Comparison of ENCODE assay signal across 10 cellular contexts in the genomic region with DNA sequence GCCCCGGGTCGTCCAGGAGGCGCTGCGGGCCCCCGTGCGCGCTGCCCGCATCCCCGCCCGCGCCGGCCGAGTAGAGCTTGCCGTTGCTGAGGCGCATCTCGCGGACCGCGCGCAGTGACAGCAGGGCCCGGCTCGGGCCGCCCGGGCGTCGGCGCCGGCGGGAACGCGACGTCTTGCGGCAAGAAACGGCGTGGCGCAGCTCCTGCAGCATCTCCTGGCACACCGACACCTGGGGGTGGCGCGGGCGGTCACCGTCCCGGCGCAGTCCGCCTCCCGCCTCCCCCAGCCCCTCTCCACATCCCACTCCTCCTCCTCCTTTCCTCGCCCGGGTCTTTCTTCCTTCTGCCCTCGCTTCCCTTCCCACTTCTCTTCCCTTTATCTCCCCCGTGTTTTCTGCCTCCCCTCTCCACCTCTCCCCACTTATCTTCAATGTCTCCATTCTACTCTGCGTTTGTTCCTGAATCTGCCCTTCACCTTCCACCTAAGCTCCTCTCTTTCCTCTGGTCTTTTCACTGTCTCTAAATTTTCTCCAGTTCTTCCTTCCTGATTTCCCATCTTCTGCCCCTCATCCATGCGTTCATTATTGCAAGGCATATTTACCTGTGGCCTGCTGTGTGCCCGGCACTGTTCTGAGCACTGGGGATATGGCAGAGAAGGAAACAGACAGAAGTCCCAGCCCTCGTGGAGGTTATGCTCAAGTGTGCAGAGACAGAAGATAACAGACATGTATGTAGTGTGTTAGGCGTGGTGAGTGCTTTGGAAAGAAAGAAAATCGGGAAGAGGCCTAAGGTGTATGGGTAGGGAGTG. TPM values are rescaled to one million over a fixed set of nuclear protein-coding genes. Genes with fewer than 3 reads are reported as not detected.
DNase-seq lines count a peak whose midpoint lies in the region; ATAC-seq, FAIRE-seq and TF ChIP-seq lines count a peak whose summit lies in the region.
"Had no signal": no experiment of that assay in that cellular context is flagged by ENCODE, and none has a peak within 500 bp of the region (broad histone marks: within the 10 kb centered on the region; RNA-seq: fewer than 3 reads in every experiment).

No MANE protein-coding gene starts in this region.

- H3K27ac Mint-ChIP-seq in activated CD4-positive, alpha-beta T cell treated with anti-CD3 and anti-CD28 coated beads for 36 hours = no peak overlapping the region
- H3K27ac Mint-ChIP-seq in H9 = no peak overlapping the region
- peak overlapping the region; percentile 64 for H3K27ac Mint-ChIP-seq in astrocyte (ENCODE audit: unreplicated experiment)
- H3K27ac Mint-ChIP-seq in nephron progenitor cell = no peak overlapping the region

- no peaks in the 10 kb centered on the region for H3K36me3 ChIP-seq in astrocyte (ENCODE audit: insufficient read depth, low read length)
- H3K36me3 ChIP-seq: heart left ventricle had no signal

- peaks cover 5% of the 10 kb centered on the region; the same call in 1 of the 2 replicates for H3K4me1 ChIP-seq in H9 (ENCODE audit: insufficient read depth, low read length)
- H3K4me1 ChIP-seq in astrocyte (ENCODE audit: insufficient read depth, low read length) = no peaks in the 10 kb centered on the region

- H2AFZ ChIP-seq in H9 (ENCODE audit: low read length) (no peak overlapping the region), astrocyte (ENCODE audit: low read depth, low read length) (no peak overlapping the region)

- H3K9me3 ChIP-seq in H9 (ENCODE audit: control insufficient read depth, low read depth, low read length) (no peaks in the 10 kb centered on the region), astrocyte (ENCODE audit: insufficient read depth, low read depth, low read length) (no peaks in the 10 kb centered on the region)
- H3K9me3 ChIP-seq: heart left ventricle had no signal

- TF ChIP-seq POLR2A in H54 (IDR thresholded peaks at IDR 0.05; ENCODE audit: low read depth, low read length) = no peak

- H3K23me2 ChIP-seq in H9 (ENCODE audit: insufficient read length, low read depth, low read length, poor library complexity, severe bottlenecking) = peaks cover 4% of the 10 kb centered on the region

- no peak overlapping the region for H3K23ac ChIP-seq in H9 (ENCODE audit: insufficient read length, low read depth, low read length)

- H3K27me3 Mint-ChIP-seq in activated CD4-positive, alpha-beta T cell treated with anti-CD3 and anti-CD28 coated beads for 36 hours = peaks cover 68% of the 10 kb centered on the region
- peaks cover 79% of the 10 kb centered on the region for H3K27me3 Mint-ChIP-seq in H9 (ENCODE audit: low read depth)
- H3K27me3 Mint-ChIP-seq in astrocyte (ENCODE audit: low read depth, unreplicated experiment) = peaks cover 82% of the 10 kb centered on the region
- peaks cover 91% of the 10 kb centered on the region for H3K27me3 Mint-ChIP-seq in nephron progenitor cell (ENCODE audit: low read depth, poor library complexity)

- no CpG with 5 or more reads among the region's 55 CpGs for WGBS in H9 (ENCODE audit: extremely low coverage, insufficient read length, low lambda C conversion rate)

- H4K91ac ChIP-seq in H9 (ENCODE audit: insufficient read length, low read depth, low read length) = no peak overlapping the region

- no peak overlapping the region for H2BK20ac ChIP-seq in H9 (ENCODE audit: low read depth, low read length, poor library complexity, severe bottlenecking)

- TF ChIP-seq CTCF in H9 (conservative IDR thresholded peaks at IDR 0.05) (no peak; the same call in 2 of the 3 replicates), astrocyte (IDR thresholded peaks at IDR 0.05; ENCODE audit: insufficient read depth, low read depth, low read length) (no peak), nephron progenitor cell (IDR thresholded peaks at IDR 0.05) (no peak)

- no peak overlapping the region for H3K56ac ChIP-seq in H9 (ENCODE audit: insufficient read length, low read depth, low read length)

- no peak overlapping the region for H2BK120ac ChIP-seq in H9 (ENCODE audit: low read depth, low read length, poor library complexity, severe bottlenecking)

- no peaks in the 10 kb centered on the region for H3K9me3 Mint-ChIP-seq in activated CD4-positive, alpha-beta T cell treated with anti-CD3 and anti-CD28 coated beads for 36 hours (ENCODE audit: low read depth)
- peaks cover 0 to 2% of the 10 kb centered on the region in 2 experiments; a peak in 4 of 5 replicates for H3K9me3 Mint-ChIP-seq in H9
- H3K9me3 Mint-ChIP-seq in astrocyte (ENCODE audit: unreplicated experiment) = peaks cover 13% of the 10 kb centered on the region
- H3K9me3 Mint-ChIP-seq in nephron progenitor cell = no peaks in the 10 kb centered on the region

- H2AK5ac ChIP-seq in H9 (ENCODE audit: insufficient read length, low read length) = no peak overlapping the region

- H3K79me2 ChIP-seq in H9 (ENCODE audit: insufficient read depth, low read length) (no peaks in the 10 kb centered on the region), astrocyte (ENCODE audit: insufficient read depth, low read length) (no peaks in the 10 kb centered on the region)

- no peak overlapping the region for H3K9ac ChIP-seq in H9 (ENCODE audit: extremely low read depth, insufficient read length, low read length)
- no peak overlapping the region for H3K9ac ChIP-seq in astrocyte (ENCODE audit: low read length)

- no peak overlapping the region for H2BK5ac ChIP-seq in H9 (ENCODE audit: insufficient read length, low read length)

- H3K4ac ChIP-seq in H9 (ENCODE audit: low read depth, low read length) = no peak overlapping the region

- H4K20me1 ChIP-seq in H9 (ENCODE audit: control insufficient read depth, insufficient read depth, insufficient read length) (peaks cover 2% of the 10 kb centered on the region), astrocyte (ENCODE audit: insufficient read depth, low read length) (peaks cover 13% of the 10 kb centered on the region)

- H3K14ac ChIP-seq in H9 (ENCODE audit: insufficient read depth, low read length) = no peak overlapping the region; the same call in 1 of the 2 replicates

- H4K8ac ChIP-seq in H9 (replicated peaks; ENCODE audit: insufficient read length, low read depth, low read length) = no peak overlapping the region

- H3K4me2 ChIP-seq in H9 (ENCODE audit: insufficient read depth, insufficient read length, low read length) (peak overlapping the region; percentile 22), astrocyte (ENCODE audit: low read length) (no peak overlapping the region)

- no peak overlapping the region for H3K18ac ChIP-seq in H9 (ENCODE audit: insufficient read length, low read depth, low read length)

- DNase-seq in activated CD4-positive, alpha-beta T cell treated with anti-CD3 and anti-CD28 coated beads for 36 hours = peak; percentile 41
- no peak for DNase-seq in activated CD4-positive, alpha-beta T cell treated with anti-CD3 and anti-CD28 coated beads for 1 hour
- DNase-seq in H9 (peak; percentile 68), astrocyte (ENCODE audit: low read depth) (no peak), nephron progenitor cell (peak; percentile 53), SW 1271 (lab: John Stamatoyannopoulos, UW) (no peak), H54 (ENCODE audit: insufficient read length, low spot score) (no peak)

- no peak overlapping the region for H3K4me3 Mint-ChIP-seq in activated CD4-positive, alpha-beta T cell treated with anti-CD3 and anti-CD28 coated beads for 36 hours
- H3K4me3 Mint-ChIP-seq in H9 (peak overlapping the region; percentile 43 to 72), astrocyte (ENCODE audit: unreplicated experiment) (peak overlapping the region; percentile 78), nephron progenitor cell (peak overlapping the region; percentile 72)

- CTCF ChIA-PET in activated CD4-positive, alpha-beta T cell treated with anti-CD3 and anti-CD28 coated beads for 36 hours (lab: Charles Lee) = interaction anchor here (0.7 to 1.0 kb wide), 2 partner anchors 9 to 36 kb away, joined by 3 to 6 read pairs; no protein-coding TSS in a partner anchor

- H3K27ac ChIP-seq in H9 (ENCODE audit: insufficient read length, low read depth, low read length) (no peak overlapping the region), astrocyte (ENCODE audit: low read depth, low read length) (no peak overlapping the region)
- H3K27ac ChIP-seq: heart left ventricle had no signal

- intact Hi-C loops in activated CD4-positive, alpha-beta T cell treated with anti-CD3 and anti-CD28 coated beads for 36 hours (cut with DNase I, micrococcal nuclease) = loop anchor here in 1 of 2 experiments (5.0 kb wide), 1 partner anchor 33 kb away; no protein-coding TSS in a partner anchor

- H3T11ph ChIP-seq in H9 (ENCODE audit: low read length) = no peak overlapping the region

- FAIRE-seq in astrocyte (lab: Jason Lieb, UNC) (no peak), H54 (lab: Jason Lieb, UNC) (no peak)
- FAIRE-seq: colon had no signal

- no peak overlapping the region for H2BK12ac ChIP-seq in H9 (ENCODE audit: insufficient read length, low read depth, low read length)

- H3K27me3 ChIP-seq in H9 (ENCODE audit: insufficient read depth, low read length) (peaks cover 28% of the 10 kb centered on the region), astrocyte (ENCODE audit: insufficient read depth, low read length) (peaks cover 45% of the 10 kb centered on the region)

- POLR2A ChIA-PET in activated CD4-positive, alpha-beta T cell treated with anti-CD3 and anti-CD28 coated beads for 36 hours (lab: Charles Lee) = no interaction called here

- H3K4me3 ChIP-seq in astrocyte (ENCODE audit: insufficient read depth, low read depth, low read length) = no peak overlapping the region

- H3K36me3 Mint-ChIP-seq in activated CD4-positive, alpha-beta T cell treated with anti-CD3 and anti-CD28 coated beads for 36 hours (ENCODE audit: low read depth) = no peaks in the 10 kb centered on the region
- H3K36me3 Mint-ChIP-seq in H9 (ENCODE audit: insufficient read depth in 1 of 3, low read depth in 3 of 3) = peaks cover 19 to 32% (median 21%) of the 10 kb centered on the region in 3 experiments
- peaks cover 15% of the 10 kb centered on the region for H3K36me3 Mint-ChIP-seq in astrocyte (ENCODE audit: low read depth, unreplicated experiment)
- H3K36me3 Mint-ChIP-seq in nephron progenitor cell (ENCODE audit: low read depth) = no peaks in the 10 kb centered on the region

- no peaks in the 10 kb centered on the region for H3K79me1 ChIP-seq in H9 (ENCODE audit: insufficient read depth, low read depth, low read length, poor library complexity, severe bottlenecking)

- H2BK15ac ChIP-seq in H9 (ENCODE audit: low read depth, low read length) = no peak overlapping the region

- no peak for ATAC-seq in activated CD4-positive, alpha-beta T cell treated with anti-CD3 and anti-CD28 coated beads for 36 hours
- no peak for ATAC-seq in GM21717 (IDR thresholded peaks at IDR 0.05; ENCODE audit: unreplicated experiment)

- H3K4me1 Mint-ChIP-seq in activated CD4-positive, alpha-beta T cell treated with anti-CD3 and anti-CD28 coated beads for 36 hours = peaks cover 25% of the 10 kb centered on the region
- peaks cover 29 to 44% of the 10 kb centered on the region in 2 experiments for H3K4me1 Mint-ChIP-seq in H9
- peaks cover 7% of the 10 kb centered on the region for H3K4me1 Mint-ChIP-seq in astrocyte (ENCODE audit: low read depth, unreplicated experiment)
- H3K4me1 Mint-ChIP-seq in nephron progenitor cell = peaks cover 21% of the 10 kb centered on the region

- H4K5ac ChIP-seq in H9 (ENCODE audit: insufficient read length, low read depth, low read length) = no peak overlapping the region

RNA-seq across cellular contexts. Expression of a gene that starts 5.2 kb away (rescaled TPM):
- total RNA-seq in activated CD4-positive, alpha-beta T cell treated with anti-CD3 and anti-CD28 coated beads for 36 hours = 1 to 10 TPM; 1.8 TPM
- total RNA-seq in H9 (2021) (11.6 and 12.0 TPM in 2 replicates), astrocyte (3.4 and 3.9 TPM in 2 replicates)

RNA-seq across cellular contexts. Expression of a gene that starts 40.2 kb away (rescaled TPM):
- total RNA-seq in activated CD4-positive, alpha-beta T cell treated with anti-CD3 and anti-CD28 coated beads for 36 hours = 10 to 100 TPM; 35.3 to 49.7 TPM
- total RNA-seq in H9 (2021) (94.0 and 105 TPM in 2 replicates), astrocyte (257 and 278 TPM in 2 replicates)

Comparison
In these comparisons a context has a peak if more than half of its experiments do, and no peak if none do; other contexts are left out.
1. DNase-seq: peak in activated CD4-positive, alpha-beta T cell treated with anti-CD3 and anti-CD28 coated beads for 36 hours (single experiment), H9 (single experiment) and nephron progenitor cell (single experiment); none in activated CD4-positive, alpha-beta T cell treated with anti-CD3 and anti-CD28 coated beads for 1 hour (single experiment), astrocyte (single experiment), SW 1271 (0 of 2) and H54 (single experiment).